In the genomic region with DNA sequence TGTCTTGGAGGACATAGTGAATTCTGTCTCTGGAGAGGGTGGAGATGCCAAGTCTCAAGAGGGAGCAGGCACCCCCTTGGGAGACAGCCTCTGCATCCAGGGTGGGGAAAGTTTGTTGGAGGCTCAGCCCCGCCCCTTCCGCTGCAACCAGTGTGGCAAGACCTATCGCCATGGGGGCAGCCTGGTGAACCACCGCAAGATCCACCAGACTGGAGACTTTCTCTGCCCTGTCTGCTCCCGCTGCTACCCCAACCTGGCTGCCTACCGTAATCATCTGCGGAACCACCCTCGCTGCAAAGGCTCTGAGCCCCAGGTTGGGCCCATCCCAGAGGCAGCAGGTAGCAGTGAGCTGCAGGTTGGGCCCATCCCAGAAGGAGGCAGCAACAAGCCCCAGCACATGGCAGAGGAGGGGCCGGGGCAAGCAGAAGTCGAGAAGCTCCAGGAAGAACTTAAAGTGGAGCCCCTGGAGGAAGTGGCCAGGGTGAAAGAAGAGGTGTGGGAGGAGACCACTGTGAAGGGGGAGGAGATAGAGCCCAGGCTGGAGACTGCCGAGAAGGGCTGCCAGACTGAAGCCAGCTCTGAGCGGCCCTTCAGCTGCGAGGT, we compare ENCODE assay signal across 1 cellular context.
TF ChIP-seq lines count a peak whose summit lies in the region.

No MANE protein-coding gene starts in this region.

TF ChIP-seq in GM23338, 12 proteins besides CTCF, POLR2A, EP300 and RAD21 (continued from another document):
- TF ChIP-seq, protein P1, sequence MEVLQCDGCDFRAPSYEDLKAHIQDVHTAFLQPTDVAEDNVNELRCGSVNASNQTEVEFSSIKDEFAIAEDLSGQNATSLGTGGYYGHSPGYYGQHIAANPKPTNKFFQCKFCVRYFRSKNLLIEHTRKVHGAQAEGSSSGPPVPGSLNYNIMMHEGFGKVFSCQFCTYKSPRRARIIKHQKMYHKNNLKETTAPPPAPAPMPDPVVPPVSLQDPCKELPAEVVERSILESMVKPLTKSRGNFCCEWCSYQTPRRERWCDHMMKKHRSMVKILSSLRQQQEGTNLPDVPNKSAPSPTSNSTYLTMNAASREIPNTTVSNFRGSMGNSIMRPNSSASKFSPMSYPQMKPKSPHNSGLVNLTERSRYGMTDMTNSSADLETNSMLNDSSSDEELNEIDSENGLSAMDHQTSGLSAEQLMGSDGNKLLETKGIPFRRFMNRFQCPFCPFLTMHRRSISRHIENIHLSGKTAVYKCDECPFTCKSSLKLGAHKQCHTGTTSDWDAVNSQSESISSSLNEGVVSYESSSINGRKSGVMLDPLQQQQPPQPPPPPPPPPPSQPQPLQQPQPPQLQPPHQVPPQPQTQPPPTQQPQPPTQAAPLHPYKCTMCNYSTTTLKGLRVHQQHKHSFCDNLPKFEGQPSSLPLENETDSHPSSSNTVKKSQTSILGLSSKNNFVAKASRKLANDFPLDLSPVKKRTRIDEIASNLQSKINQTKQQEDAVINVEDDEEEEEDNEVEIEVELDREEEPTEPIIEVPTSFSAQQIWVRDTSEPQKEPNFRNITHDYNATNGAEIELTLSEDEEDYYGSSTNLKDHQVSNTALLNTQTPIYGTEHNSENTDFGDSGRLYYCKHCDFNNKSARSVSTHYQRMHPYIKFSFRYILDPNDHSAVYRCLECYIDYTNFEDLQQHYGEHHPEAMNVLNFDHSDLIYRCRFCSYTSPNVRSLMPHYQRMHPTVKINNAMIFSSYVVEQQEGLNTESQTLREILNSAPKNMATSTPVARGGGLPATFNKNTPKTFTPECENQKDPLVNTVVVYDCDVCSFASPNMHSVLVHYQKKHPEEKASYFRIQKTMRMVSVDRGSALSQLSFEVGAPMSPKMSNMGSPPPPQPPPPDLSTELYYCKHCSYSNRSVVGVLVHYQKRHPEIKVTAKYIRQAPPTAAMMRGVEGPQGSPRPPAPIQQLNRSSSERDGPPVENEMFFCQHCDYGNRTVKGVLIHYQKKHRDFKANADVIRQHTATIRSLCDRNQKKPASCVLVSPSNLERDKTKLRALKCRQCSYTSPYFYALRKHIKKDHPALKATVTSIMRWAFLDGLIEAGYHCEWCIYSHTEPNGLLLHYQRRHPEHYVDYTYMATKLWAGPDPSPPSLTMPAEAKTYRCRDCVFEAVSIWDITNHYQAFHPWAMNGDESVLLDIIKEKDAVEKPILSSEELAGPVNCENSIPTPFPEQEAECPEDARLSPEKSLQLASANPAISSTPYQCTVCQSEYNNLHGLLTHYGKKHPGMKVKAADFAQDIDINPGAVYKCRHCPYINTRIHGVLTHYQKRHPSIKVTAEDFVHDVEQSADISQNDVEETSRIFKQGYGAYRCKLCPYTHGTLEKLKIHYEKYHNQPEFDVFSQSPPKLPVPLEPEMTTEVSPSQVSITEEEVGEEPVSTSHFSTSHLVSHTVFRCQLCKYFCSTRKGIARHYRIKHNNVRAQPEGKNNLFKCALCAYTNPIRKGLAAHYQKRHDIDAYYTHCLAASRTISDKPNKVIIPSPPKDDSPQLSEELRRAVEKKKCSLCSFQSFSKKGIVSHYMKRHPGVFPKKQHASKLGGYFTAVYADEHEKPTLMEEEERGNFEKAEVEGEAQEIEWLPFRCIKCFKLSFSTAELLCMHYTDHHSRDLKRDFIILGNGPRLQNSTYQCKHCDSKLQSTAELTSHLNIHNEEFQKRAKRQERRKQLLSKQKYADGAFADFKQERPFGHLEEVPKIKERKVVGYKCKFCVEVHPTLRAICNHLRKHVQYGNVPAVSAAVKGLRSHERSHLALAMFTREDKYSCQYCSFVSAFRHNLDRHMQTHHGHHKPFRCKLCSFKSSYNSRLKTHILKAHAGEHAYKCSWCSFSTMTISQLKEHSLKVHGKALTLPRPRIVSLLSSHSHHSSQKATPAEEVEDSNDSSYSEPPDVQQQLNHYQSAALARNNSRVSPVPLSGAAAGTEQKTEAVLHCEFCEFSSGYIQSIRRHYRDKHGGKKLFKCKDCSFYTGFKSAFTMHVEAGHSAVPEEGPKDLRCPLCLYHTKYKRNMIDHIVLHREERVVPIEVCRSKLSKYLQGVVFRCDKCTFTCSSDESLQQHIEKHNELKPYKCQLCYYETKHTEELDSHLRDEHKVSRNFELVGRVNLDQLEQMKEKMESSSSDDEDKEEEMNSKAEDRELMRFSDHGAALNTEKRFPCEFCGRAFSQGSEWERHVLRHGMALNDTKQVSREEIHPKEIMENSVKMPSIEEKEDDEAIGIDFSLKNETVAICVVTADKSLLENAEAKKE (CRISPR knock-in tag; IDR thresholded peaks at IDR 0.05): no peak
- TF ChIP-seq POLR2AphosphoS5 (IDR thresholded peaks at IDR 0.05; ENCODE audit: low read depth) (no peak), ZNF114 (CRISPR knock-in tag; IDR thresholded peaks at IDR 0.05) (no peak), STAT1 (IDR thresholded peaks at IDR 0.05; ENCODE audit: unreplicated experiment) (no peak), EZH2 (IDR thresholded peaks at IDR 0.05; ENCODE audit: low read depth, unreplicated experiment) (no peak), ZNF331 (CRISPR knock-in tag; IDR thresholded peaks at IDR 0.05; ENCODE audit: low read depth) (no peak), JUNB (IDR thresholded peaks at IDR 0.05; ENCODE audit: unreplicated experiment) (no peak), EZH2phosphoT487 (IDR thresholded peaks at IDR 0.05; ENCODE audit: unreplicated experiment) (no peak)
- TF ChIP-seq, protein P2, sequence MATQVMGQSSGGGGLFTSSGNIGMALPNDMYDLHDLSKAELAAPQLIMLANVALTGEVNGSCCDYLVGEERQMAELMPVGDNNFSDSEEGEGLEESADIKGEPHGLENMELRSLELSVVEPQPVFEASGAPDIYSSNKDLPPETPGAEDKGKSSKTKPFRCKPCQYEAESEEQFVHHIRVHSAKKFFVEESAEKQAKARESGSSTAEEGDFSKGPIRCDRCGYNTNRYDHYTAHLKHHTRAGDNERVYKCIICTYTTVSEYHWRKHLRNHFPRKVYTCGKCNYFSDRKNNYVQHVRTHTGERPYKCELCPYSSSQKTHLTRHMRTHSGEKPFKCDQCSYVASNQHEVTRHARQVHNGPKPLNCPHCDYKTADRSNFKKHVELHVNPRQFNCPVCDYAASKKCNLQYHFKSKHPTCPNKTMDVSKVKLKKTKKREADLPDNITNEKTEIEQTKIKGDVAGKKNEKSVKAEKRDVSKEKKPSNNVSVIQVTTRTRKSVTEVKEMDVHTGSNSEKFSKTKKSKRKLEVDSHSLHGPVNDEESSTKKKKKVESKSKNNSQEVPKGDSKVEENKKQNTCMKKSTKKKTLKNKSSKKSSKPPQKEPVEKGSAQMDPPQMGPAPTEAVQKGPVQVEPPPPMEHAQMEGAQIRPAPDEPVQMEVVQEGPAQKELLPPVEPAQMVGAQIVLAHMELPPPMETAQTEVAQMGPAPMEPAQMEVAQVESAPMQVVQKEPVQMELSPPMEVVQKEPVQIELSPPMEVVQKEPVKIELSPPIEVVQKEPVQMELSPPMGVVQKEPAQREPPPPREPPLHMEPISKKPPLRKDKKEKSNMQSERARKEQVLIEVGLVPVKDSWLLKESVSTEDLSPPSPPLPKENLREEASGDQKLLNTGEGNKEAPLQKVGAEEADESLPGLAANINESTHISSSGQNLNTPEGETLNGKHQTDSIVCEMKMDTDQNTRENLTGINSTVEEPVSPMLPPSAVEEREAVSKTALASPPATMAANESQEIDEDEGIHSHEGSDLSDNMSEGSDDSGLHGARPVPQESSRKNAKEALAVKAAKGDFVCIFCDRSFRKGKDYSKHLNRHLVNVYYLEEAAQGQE (IDR thresholded peaks at IDR 0.05; ENCODE audit: unreplicated experiment): no peak
TF ChIP-seq in GM23338: peak in this region for 0.
